Comparison of ENCODE assay signal across 17 cellular contexts in genomic region chr7:74221713-74222112, GRCh38. TPM values are rescaled to one million over a fixed set of nuclear protein-coding genes. Genes with fewer than 3 reads are reported as not detected.
DNase-seq lines count a peak whose midpoint lies in the region; ATAC-seq and TF ChIP-seq lines count a peak whose summit lies in the region.
"Had no signal": no experiment of that assay in that cellular context is flagged by ENCODE, and none has a peak within 500 bp of the region (broad histone marks: within the 10 kb centered on the region; RNA-seq: fewer than 3 reads in every experiment).

No MANE protein-coding gene starts in this region.

- no peak overlapping the region for H3K4me3 ChIP-seq in heart right ventricle
- no peak overlapping the region for H3K4me3 ChIP-seq in H7 (ENCODE audit: insufficient read depth, low read depth, low read length)
- H3K4me3 ChIP-seq in tibial nerve: no peak overlapping the region
- H3K4me3 ChIP-seq: GM23248, MG63 had no signal

- peaks cover 28% of the 10 kb centered on the region for H3K36me3 Mint-ChIP-seq in memory B cell

- TF ChIP-seq CTCF in heart right ventricle (IDR thresholded peaks at IDR 0.05) (no peak), tibial nerve (IDR thresholded peaks at IDR 0.05) (no peak)

- H3K36me3 ChIP-seq in heart right ventricle (peaks cover 0 to 34% (median 0%) of the 10 kb centered on the region in 9 donors), H7 (replicated peaks; ENCODE audit: control insufficient read depth, insufficient read depth, low read length) (peaks cover 3% of the 10 kb centered on the region; the same call in 1 of the 2 replicates), tibial nerve (peaks cover 0 to 33% (median 0%) of the 10 kb centered on the region in 3 donors)

- TF ChIP-seq POLR2A in tibial nerve (IDR thresholded peaks at IDR 0.05): no peak

- WGBS in heart right ventricle, 2 donors: 90 to 96% methylated on average over 11 of the region's 11 CpGs
- 83 to 92% methylated on average over 11 of the region's 11 CpGs for WGBS in tibial nerve, 2 donors

- no peak for TF ChIP-seq EP300 in tibial nerve (IDR thresholded peaks at IDR 0.05)

- no peak for ATAC-seq in left ventricle myocardium superior
- no peak for ATAC-seq in heart right ventricle
- ATAC-seq in memory B cell (ENCODE audit: low read depth): no peak

- H3K4me1 Mint-ChIP-seq in memory B cell: peaks cover 29% of the 10 kb centered on the region

- H3K27me3 Mint-ChIP-seq in memory B cell: no peaks in the 10 kb centered on the region
- H3K27me3 Mint-ChIP-seq: CD4-positive, CD25-positive, alpha-beta regulatory T cell had no signal

- intact Hi-C loops in left ventricle myocardium superior (cut with micrococcal nuclease) (no loop called here), heart right ventricle (cut with DNase I) (no loop called here), head of caudate nucleus (cut with DNase I) (no loop called here)

- H3K4me1 ChIP-seq in heart right ventricle: peaks cover 0 to 27% (median 0%) of the 10 kb centered on the region in 9 donors
- H3K4me1 ChIP-seq in tibial nerve: peaks cover 0 to 6% (median 0%) of the 10 kb centered on the region in 4 donors

- peak overlapping the region; percentile 77 for H3K27ac Mint-ChIP-seq in memory B cell

- H3K27ac ChIP-seq in heart right ventricle: no peak overlapping the region
- H3K27ac ChIP-seq in tibial nerve: no peak overlapping the region
- H3K27ac ChIP-seq: GM23248 had no signal

- DNase-seq in left ventricle myocardium superior (peak; percentile 10), heart right ventricle (no peak), H7 (peak; percentile 36), memory B cell (ENCODE audit: low spot score in 2 of 2) (no peak), NCI-H146 (lab: John Stamatoyannopoulos, UW) (no peak), head of caudate nucleus (no peak), tibial nerve (ENCODE audit: low spot score in 2 of 2) (no peak)
- DNase-seq: CD4-positive, CD25-positive, alpha-beta regulatory T cell; GM23248; HCEC 1CT; MG63; NCI-H1417; NCI-H187; NCI-H446; NCI-H526; OCI-M1; Right ventricle myocardium superior had no signal

- H3K9me3 ChIP-seq in heart right ventricle (no peaks in the 10 kb centered on the region), tibial nerve (peaks cover 0 to 7% (median 0%) of the 10 kb centered on the region in 4 donors)
- H3K9me3 ChIP-seq: MG63 had no signal

- H3K27me3 ChIP-seq in heart right ventricle: no peaks in the 10 kb centered on the region
- H3K27me3 ChIP-seq in H7 (ENCODE audit: control insufficient read depth, insufficient read depth, low read length): no peaks in the 10 kb centered on the region
- no peaks in the 10 kb centered on the region for H3K27me3 ChIP-seq in tibial nerve
- H3K27me3 ChIP-seq: MG63 had no signal

- no peak overlapping the region for H3K4me3 Mint-ChIP-seq in memory B cell
- H3K4me3 Mint-ChIP-seq: CD4-positive, CD25-positive, alpha-beta regulatory T cell had no signal

- no peaks in the 10 kb centered on the region for H3K9me3 Mint-ChIP-seq in memory B cell
- H3K9me3 Mint-ChIP-seq: CD4-positive, CD25-positive, alpha-beta regulatory T cell had no signal

RNA-seq across cellular contexts. Expression of gene LAT2, which starts 11.9 kb away (rescaled TPM):
- total RNA-seq in left ventricle myocardium superior: 2.7 TPM
- total RNA-seq in heart right ventricle: 1 to 10 TPM in 9 of 10 donors, under 1 TPM in 1; 0.93 to 9.3 (median 1.6) TPM
- polyA plus RNA-seq in heart right ventricle: 1 to 10 TPM; 2.9 to 3.3 TPM
- 0.87 TPM in 1 of 2 replicates, not detected in the other for total RNA-seq in H7 (2014; rRNA removed; shearing (Covaris generic))
- 10 to 100 TPM in 2 of 4 donors, 1 to 10 TPM in 2; 5.1 to 15.3 (median 8.9) TPM for total RNA-seq in tibial nerve

RNA-seq across cellular contexts. Expression of gene RFC2, which starts 32.5 kb away (rescaled TPM):
- total RNA-seq in left ventricle myocardium superior (10.5 TPM), heart right ventricle (10 to 100 TPM in 8 of 10 donors, 1 to 10 TPM in 2; 7.0 to 13.1 (median 10.7) TPM), tibial nerve (10 to 100 TPM in 3 of 4 donors, 1 to 10 TPM in 1; 8.4 to 25.1 (median 14.1) TPM)
- polyA plus RNA-seq in heart right ventricle: 10 to 100 TPM in 1 of 2 donors, 1 to 10 TPM in 1; 8.0 to 18.5 TPM
- 109 and 126 TPM in 2 replicates for total RNA-seq in H7 (2014; rRNA removed; shearing (Covaris generic))

RNA-seq across cellular contexts. Expression of gene EIF4H, which starts 47.6 kb away (rescaled TPM):
- total RNA-seq in left ventricle myocardium superior (172 TPM), heart right ventricle (100 to 1,000 TPM; 182 to 239 (median 193) TPM), tibial nerve (100 to 1,000 TPM; 184 to 211 (median 192) TPM)
- polyA plus RNA-seq in heart right ventricle: 100 to 1,000 TPM in 1 of 2 donors, 10 to 100 TPM in 1; 76.2 to 187 TPM
- 316 and 343 TPM in 2 replicates for total RNA-seq in H7 (2014; rRNA removed; shearing (Covaris generic))

Comparison
In these comparisons a context has a peak if more than half of its experiments do, and no peak if none do; other contexts are left out.
1. DNase-seq: peak in left ventricle myocardium superior (single experiment) and H7 (single experiment); none in heart right ventricle (0 of 2), memory B cell (0 of 2), NCI-H146 (single experiment), head of caudate nucleus (0 of 42) and tibial nerve (0 of 2).